In the genomic region with DNA sequence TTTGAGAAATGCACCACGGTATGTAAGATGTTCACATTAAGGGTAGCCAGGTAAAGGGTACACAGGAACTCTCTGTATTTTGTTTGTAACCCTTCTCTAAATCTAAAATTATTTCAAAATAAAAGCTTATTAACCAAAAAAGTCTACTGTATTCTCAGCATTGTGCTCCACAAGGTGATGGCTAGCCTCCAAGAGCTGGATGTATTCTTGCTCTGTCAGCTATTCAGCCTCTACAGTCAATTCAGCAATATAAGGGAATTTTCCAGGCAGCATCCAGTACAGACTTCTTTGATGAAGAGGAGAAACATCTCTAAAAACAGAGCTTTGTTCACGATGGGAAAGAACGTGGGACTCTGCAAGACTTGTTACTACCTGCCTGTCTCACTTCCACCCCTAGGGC, we compare ENCODE assay signal across 21 cellular contexts.
DNase-seq lines count a peak whose midpoint lies in the region; ATAC-seq, FAIRE-seq and TF ChIP-seq lines count a peak whose summit lies in the region.
"Had no signal": no experiment of that assay in that cellular context is flagged by ENCODE, and none has a peak within 500 bp of the region (broad histone marks: within the 10 kb centered on the region; RNA-seq: fewer than 3 reads in every experiment).

No MANE protein-coding gene starts in this region.

- no peak overlapping the region for H3K4me3 ChIP-seq in testis
- H3K4me3 ChIP-seq: SK-N-MC had no signal

- no peaks in the 10 kb centered on the region for H3K4me1 ChIP-seq in testis

- FAIRE-seq in islet of Langerhans (lab: Jason Lieb, UNC) = peak; percentile 79
- FAIRE-seq: A204.1, GM19239 had no signal

- H3K36me3 ChIP-seq in testis (ENCODE audit: low read depth, missing control alignments) = no peaks in the 10 kb centered on the region

- no peaks in the 10 kb centered on the region for H3K9me3 ChIP-seq in testis

- H3K27me3 ChIP-seq in testis = no peaks in the 10 kb centered on the region

- TF ChIP-seq POLR2A in testis (IDR thresholded peaks at IDR 0.05) = no peak

- 27 to 40% methylated on average over 3 of the region's 3 CpGs for WGBS in testis, 2 donors

- DNase-seq in astrocyte of the hippocampus (ENCODE audit: low read depth, low spot score) (peak; percentile 2), epithelial cell of prostate (ENCODE audit: low read depth, low spot score) (no peak), testis (peak; percentile 52), NCI-H82 (lab: John Stamatoyannopoulos, UW) (no peak), SK-N-DZ (ENCODE audit: low spot score) (no peak), cardiac septum (ENCODE audit: low spot score) (no peak)
- DNase-seq: EL, GF-D8, GOT3, HCEC 1CT, MV-4-11, NCI-H1105 treated with DMSO at 0.1 percent for 48 hours, NCI-H1694, NCI-H510A, NCI-H774, SHP77 had no signal

- no peak for ATAC-seq in HG02678 (IDR thresholded peaks at IDR 0.05; ENCODE audit: unreplicated experiment)

- intact Hi-C loops in testis (cut with DNase I; ENCODE audit: low total_unique reads) = no loop called here
- intact Hi-C loops in cardiac septum (cut with DNase I) = no loop called here

- H3K27ac ChIP-seq in epithelial cell of prostate (peak overlapping the region; percentile 17), testis (no peak overlapping the region)
- H3K27ac ChIP-seq: SK-N-MC had no signal

- TF ChIP-seq CTCF in testis (IDR thresholded peaks at IDR 0.05) = no peak

Comparison
In these comparisons a context has a peak if more than half of its experiments do, and no peak if none do; other contexts are left out.
1. DNase-seq: peak in astrocyte of the hippocampus (single experiment) and testis (single experiment); none in epithelial cell of prostate (single experiment), NCI-H82 (single experiment), SK-N-DZ (single experiment) and cardiac septum (single experiment).